ENCODE assay signal across 1 cellular context in the genomic region with DNA sequence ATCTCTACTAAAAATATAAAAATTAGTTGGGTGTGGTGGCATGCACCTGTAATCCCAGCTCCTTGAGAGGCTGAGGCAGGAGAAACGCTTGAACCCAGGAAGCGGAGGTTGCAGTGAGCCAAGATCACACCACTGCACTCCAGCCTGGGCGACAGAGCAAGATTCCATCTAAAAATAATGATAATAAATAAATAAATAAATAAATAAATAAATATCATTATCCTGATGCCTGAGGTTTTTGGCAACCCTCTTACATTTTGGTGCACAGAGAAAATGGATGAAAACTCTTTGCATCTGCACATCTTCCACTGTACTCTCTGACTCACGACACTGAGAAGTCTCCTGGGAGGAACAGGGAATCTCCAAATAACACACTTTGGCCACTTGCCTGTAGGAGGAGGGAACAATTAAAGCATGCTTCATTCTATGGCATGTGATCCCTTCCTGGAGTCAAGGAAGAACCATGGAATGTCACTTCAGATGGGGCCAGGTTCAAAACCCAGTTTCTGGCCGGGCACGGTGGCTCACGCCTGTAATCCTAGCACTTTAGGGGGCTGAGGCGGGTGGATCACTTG.
TF ChIP-seq lines count a peak whose summit lies in the region.

No MANE protein-coding gene starts in this region.

TF ChIP-seq in HEK293, 187 proteins besides CTCF, POLR2A, EP300 and RAD21 (continued from another document):
- TF ChIP-seq ZNF629 (tag by site-specific recombination; IDR thresholded peaks at IDR 0.05): peak; percentile 25; the same call in 1 of the 2 replicates
- TF ChIP-seq, protein P1, sequence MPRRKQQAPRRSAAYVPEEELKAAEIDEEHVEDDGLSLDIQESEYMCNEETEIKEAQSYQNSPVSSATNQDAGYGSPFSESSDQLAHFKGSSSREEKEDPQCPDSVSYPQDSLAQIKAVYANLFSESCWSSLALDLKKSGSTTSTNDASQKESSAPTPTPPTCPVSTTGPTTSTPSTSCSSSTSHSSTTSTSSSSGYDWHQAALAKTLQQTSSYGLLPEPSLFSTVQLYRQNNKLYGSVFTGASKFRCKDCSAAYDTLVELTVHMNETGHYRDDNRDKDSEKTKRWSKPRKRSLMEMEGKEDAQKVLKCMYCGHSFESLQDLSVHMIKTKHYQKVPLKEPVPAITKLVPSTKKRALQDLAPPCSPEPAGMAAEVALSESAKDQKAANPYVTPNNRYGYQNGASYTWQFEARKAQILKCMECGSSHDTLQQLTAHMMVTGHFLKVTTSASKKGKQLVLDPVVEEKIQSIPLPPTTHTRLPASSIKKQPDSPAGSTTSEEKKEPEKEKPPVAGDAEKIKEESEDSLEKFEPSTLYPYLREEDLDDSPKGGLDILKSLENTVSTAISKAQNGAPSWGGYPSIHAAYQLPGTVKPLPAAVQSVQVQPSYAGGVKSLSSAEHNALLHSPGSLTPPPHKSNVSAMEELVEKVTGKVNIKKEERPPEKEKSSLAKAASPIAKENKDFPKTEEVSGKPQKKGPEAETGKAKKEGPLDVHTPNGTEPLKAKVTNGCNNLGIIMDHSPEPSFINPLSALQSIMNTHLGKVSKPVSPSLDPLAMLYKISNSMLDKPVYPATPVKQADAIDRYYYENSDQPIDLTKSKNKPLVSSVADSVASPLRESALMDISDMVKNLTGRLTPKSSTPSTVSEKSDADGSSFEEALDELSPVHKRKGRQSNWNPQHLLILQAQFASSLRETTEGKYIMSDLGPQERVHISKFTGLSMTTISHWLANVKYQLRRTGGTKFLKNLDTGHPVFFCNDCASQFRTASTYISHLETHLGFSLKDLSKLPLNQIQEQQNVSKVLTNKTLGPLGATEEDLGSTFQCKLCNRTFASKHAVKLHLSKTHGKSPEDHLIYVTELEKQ (tag by site-specific recombination; IDR thresholded peaks at IDR 0.05; ENCODE audit: borderline replicate concordance): peak; percentile 9; the same call in 1 of the 2 replicates
- peak; percentile 63 for TF ChIP-seq ZNF426 (tag by site-specific recombination; IDR thresholded peaks at IDR 0.05)
- TF ChIP-seq ZNF623 (tag by site-specific recombination; IDR thresholded peaks at IDR 0.05): peak; percentile 55
- TF ChIP-seq, protein P2, sequence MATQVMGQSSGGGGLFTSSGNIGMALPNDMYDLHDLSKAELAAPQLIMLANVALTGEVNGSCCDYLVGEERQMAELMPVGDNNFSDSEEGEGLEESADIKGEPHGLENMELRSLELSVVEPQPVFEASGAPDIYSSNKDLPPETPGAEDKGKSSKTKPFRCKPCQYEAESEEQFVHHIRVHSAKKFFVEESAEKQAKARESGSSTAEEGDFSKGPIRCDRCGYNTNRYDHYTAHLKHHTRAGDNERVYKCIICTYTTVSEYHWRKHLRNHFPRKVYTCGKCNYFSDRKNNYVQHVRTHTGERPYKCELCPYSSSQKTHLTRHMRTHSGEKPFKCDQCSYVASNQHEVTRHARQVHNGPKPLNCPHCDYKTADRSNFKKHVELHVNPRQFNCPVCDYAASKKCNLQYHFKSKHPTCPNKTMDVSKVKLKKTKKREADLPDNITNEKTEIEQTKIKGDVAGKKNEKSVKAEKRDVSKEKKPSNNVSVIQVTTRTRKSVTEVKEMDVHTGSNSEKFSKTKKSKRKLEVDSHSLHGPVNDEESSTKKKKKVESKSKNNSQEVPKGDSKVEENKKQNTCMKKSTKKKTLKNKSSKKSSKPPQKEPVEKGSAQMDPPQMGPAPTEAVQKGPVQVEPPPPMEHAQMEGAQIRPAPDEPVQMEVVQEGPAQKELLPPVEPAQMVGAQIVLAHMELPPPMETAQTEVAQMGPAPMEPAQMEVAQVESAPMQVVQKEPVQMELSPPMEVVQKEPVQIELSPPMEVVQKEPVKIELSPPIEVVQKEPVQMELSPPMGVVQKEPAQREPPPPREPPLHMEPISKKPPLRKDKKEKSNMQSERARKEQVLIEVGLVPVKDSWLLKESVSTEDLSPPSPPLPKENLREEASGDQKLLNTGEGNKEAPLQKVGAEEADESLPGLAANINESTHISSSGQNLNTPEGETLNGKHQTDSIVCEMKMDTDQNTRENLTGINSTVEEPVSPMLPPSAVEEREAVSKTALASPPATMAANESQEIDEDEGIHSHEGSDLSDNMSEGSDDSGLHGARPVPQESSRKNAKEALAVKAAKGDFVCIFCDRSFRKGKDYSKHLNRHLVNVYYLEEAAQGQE (tag by site-specific recombination; IDR thresholded peaks at IDR 0.05): 0 out of 2 replicates have a peak, but pooled peaks have one; percentile 38
- 0 out of 2 replicates have a peak, but pooled peaks have one; percentile 20 for TF ChIP-seq ZNF664 (tag by site-specific recombination; IDR thresholded peaks at IDR 0.05)
- peak; percentile 53; the same call in 1 of the 2 replicates for TF ChIP-seq ZNF558 (tag by site-specific recombination; IDR thresholded peaks at IDR 0.05)
- TF ChIP-seq, protein P3, sequence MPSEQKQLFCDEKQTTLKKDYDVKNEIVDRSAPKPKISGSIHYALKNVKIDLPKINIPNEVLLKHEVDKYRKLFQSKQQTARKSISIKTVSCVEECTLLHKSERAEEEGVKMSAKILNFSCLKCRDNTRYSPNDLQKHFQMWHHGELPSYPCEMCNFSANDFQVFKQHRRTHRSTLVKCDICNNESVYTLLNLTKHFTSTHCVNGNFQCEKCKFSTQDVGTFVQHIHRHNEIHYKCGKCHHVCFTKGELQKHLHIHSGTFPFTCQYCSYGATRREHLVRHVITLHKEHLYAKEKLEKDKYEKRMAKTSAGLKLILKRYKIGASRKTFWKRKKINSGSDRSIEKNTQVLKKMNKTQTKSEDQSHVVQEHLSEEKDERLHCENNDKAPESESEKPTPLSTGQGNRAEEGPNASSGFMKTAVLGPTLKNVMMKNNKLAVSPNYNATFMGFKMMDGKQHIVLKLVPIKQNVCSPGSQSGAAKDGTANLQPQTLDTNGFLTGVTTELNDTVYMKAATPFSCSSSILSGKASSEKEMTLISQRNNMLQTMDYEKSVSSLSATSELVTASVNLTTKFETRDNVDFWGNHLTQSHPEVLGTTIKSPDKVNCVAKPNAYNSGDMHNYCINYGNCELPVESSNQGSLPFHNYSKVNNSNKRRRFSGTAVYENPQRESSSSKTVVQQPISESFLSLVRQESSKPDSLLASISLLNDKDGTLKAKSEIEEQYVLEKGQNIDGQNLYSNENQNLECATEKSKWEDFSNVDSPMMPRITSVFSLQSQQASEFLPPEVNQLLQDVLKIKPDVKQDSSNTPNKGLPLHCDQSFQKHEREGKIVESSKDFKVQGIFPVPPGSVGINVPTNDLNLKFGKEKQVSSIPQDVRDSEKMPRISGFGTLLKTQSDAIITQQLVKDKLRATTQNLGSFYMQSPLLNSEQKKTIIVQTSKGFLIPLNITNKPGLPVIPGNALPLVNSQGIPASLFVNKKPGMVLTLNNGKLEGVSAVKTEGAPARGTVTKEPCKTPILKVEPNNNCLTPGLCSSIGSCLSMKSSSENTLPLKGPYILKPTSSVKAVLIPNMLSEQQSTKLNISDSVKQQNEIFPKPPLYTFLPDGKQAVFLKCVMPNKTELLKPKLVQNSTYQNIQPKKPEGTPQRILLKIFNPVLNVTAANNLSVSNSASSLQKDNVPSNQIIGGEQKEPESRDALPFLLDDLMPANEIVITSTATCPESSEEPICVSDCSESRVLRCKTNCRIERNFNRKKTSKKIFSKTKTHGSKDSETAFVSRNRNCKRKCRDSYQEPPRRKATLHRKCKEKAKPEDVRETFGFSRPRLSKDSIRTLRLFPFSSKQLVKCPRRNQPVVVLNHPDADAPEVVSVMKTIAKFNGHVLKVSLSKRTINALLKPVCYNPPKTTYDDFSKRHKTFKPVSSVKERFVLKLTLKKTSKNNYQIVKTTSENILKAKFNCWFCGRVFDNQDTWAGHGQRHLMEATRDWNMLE (tag by site-specific recombination; conservative IDR thresholded peaks at IDR 0.05; ENCODE audit: low read depth): peak; percentile 72
- TF ChIP-seq ZNF140 (tag by site-specific recombination; IDR thresholded peaks at IDR 0.05): peak; percentile 43; the same call in 1 of the 2 replicates
- peak; percentile 40 for TF ChIP-seq ZNF555 (tag by site-specific recombination; conservative IDR thresholded peaks at IDR 0.05)
- TF ChIP-seq ZNF560 (tag by site-specific recombination; IDR thresholded peaks at IDR 0.05; ENCODE audit: borderline replicate concordance): 0 out of 2 replicates have a peak, but pooled peaks have one; percentile 50
- TF ChIP-seq ZNF654 (tag by site-specific recombination; IDR thresholded peaks at IDR 0.05; ENCODE audit: low read depth): peak; percentile 19; the same call in 1 of the 2 replicates
- TF ChIP-seq SP7 (tag by site-specific recombination; IDR thresholded peaks at IDR 0.05): 0 out of 2 replicates have a peak, but pooled peaks have one; percentile 20
